ENCODE assay signal across 34 cellular contexts in genomic region chr3:149452036-149452435, GRCh38. TPM values are rescaled to one million over a fixed set of nuclear protein-coding genes. Genes with fewer than 3 reads are reported as not detected.
"Had no signal": no experiment of that assay in that cellular context is flagged by ENCODE, and none has a peak within 500 bp of the region (broad histone marks: within the 10 kb centered on the region; RNA-seq: fewer than 3 reads in every experiment).

No MANE protein-coding gene starts in this region.

- H3K9me3 ChIP-seq: ovary, suprapubic skin, upper lobe of right lung had no signal

- H3K27me3 Mint-ChIP-seq: progenitor cell of endocrine pancreas had no signal

- H3K4me2 ChIP-seq: hepatocyte, neural progenitor cell had no signal

- H3K27me3 ChIP-seq: heart right ventricle, hepatocyte, left lung, neural progenitor cell, ovary, right atrium auricular region, suprapubic skin, tibial artery, upper lobe of right lung had no signal

- H3K4me3 ChIP-seq: heart right ventricle, hepatocyte, left lung, lower lobe of right lung, neural progenitor cell, ovary, right atrium auricular region, skin epidermis, suprapubic skin, thoracic aorta, tibial artery, upper lobe of right lung had no signal

- H3K27ac Mint-ChIP-seq: mesothelial cell of epicardium; naive B cell; natural killer cell; nephron progenitor cell; neural progenitor cell; progenitor cell of endocrine pancreas; stimulated activated naive B cell treated with anti-CD40 and anti-IgM and Interleukin-4, amounts not matched to agents 10 μg/mL and 1 μg/mL and 100 μg/mL, for 72 hours; stimulated activated naive CD8-positive, alpha-beta T cell treated with anti-CD3 and anti-CD28 coated beads, Interleukin-15, Interleukin-2, amounts not matched to agents 100 ng/mL and 50 ng/mL, for 24 hours had no signal

- ATAC-seq: heart right ventricle; left cardiac atrium; left lung; lower lobe of right lung; natural killer cell; sciatic nerve; stimulated activated naive B cell treated with anti-CD40 and anti-IgM and Interleukin-4, amounts not matched to agents 10 μg/mL and 1 μg/mL and 100 μg/mL, for 72 hours; upper lobe of right lung had no signal

- H3K9ac ChIP-seq: neural progenitor cell had no signal

- DNase-seq: heart right ventricle; islet precursor cell; kidney glomerular epithelial cell; left cardiac atrium; lower lobe of right lung; mammary epithelial cell; mesendoderm; naive B cell; natural killer cell; nephron progenitor cell; ovary; stimulated activated CD4-positive, alpha-beta T cell treated with anti-CD3 and anti-CD28 coated beads, Interleukin-12 subunit alpha, Interleukin-12 subunit beta, amount 100 ng/mL, for 4 hours; stimulated activated CD4-positive, alpha-beta T cell treated with anti-CD3 and anti-CD28 coated beads, Interleukin-15, amount 100 ng/mL, for 24 hours; stimulated activated CD4-positive, alpha-beta T cell treated with anti-CD3 and anti-CD28 coated beads, Interleukin-2, amount 100 ng/mL, for 24 hours; stimulated activated CD4-positive, alpha-beta T cell treated with anti-CD3 and anti-CD28 coated beads, Interleukin-4, amount 100 ng/mL, for 1 hour; stimulated activated naive B cell treated with anti-CD40 and anti-IgM and Interleukin-4, amounts not matched to agents 10 μg/mL and 1 μg/mL and 100 μg/mL, for 72 hours; tibial artery; trophoblast cell; upper lobe of right lung had no signal

- H2AFZ ChIP-seq: hepatocyte, neural progenitor cell had no signal

- H3K79me2 ChIP-seq: hepatocyte had no signal

- H3K36me3 ChIP-seq: heart right ventricle, left lung, lower lobe of right lung, neural progenitor cell, ovary, right atrium auricular region, suprapubic skin, thoracic aorta, tibial artery, upper lobe of right lung had no signal

- H3K27ac ChIP-seq: heart right ventricle, hepatocyte, left lung, lower lobe of right lung, neural progenitor cell, ovary, right atrium auricular region, skin epidermis, suprapubic skin, thoracic aorta, tibial artery, upper lobe of right lung had no signal

- H3K4me3 Mint-ChIP-seq: mesothelial cell of epicardium; naive B cell; natural killer cell; nephron progenitor cell; neural progenitor cell; stimulated activated naive B cell treated with anti-CD40 and anti-IgM and Interleukin-4, amounts not matched to agents 10 μg/mL and 1 μg/mL and 100 μg/mL, for 72 hours; stimulated activated naive CD8-positive, alpha-beta T cell treated with anti-CD3 and anti-CD28 coated beads, Interleukin-15, Interleukin-2, amounts not matched to agents 100 ng/mL and 50 ng/mL, for 24 hours had no signal

- H3K36me3 Mint-ChIP-seq: stimulated activated naive B cell treated with anti-CD40 and anti-IgM and Interleukin-4, amounts not matched to agents 10 μg/mL and 1 μg/mL and 100 μg/mL, for 72 hours had no signal

- FAIRE-seq: urothelium cell line had no signal

RNA-seq across cellular contexts. Expression of gene TM4SF4, which starts 22.5 kb away (rescaled TPM):
- total RNA-seq: heart right ventricle, lower lobe of right lung, mammary epithelial cell, mononuclear cell, natural killer cell, pulmonary artery endothelial cell, right atrium auricular region, sciatic nerve, subcutaneous adipose tissue, thoracic aorta had no signal
- polyA plus RNA-seq: heart right ventricle, mammary epithelial cell had no signal
